In genomic region chr12:75722714-75723200, GRCh38 we compare ENCODE assay signal across 8 cellular contexts.
DNase-seq lines count a peak whose midpoint lies in the region; ATAC-seq and TF ChIP-seq lines count a peak whose summit lies in the region.

No MANE protein-coding gene starts in this region.

- DNase-seq in CD1c-positive myeloid dendritic cell (ENCODE audit: extremely low spot score) (peak; percentile 55), RWPE2 (ENCODE audit: low spot score) (no peak), astrocyte of the cerebellum (ENCODE audit: low read depth) (peak; percentile 92), inferior parietal cortex (ENCODE audit: extremely low spot score) (peak; percentile 88), retina (no peak)
- peak; percentile 31 for DNase-seq in stimulated activated CD4-positive, alpha-beta T cell treated with anti-CD3 and anti-CD28 coated beads, Interleukin-1b, Interleukin-23, amount 100 ng/mL, for 48 hours

- H3K27ac ChIP-seq in RWPE2 (ENCODE audit: poor library complexity, severe bottlenecking): peak overlapping the region; percentile 79

- in situ Hi-C loops in astrocyte of the cerebellum (cut with HindIII; ENCODE audit: low sequenced_read_pairs): no loop called here

- no peak overlapping the region for H3K4me3 ChIP-seq in RWPE2 (ENCODE audit: severe bottlenecking)
- H3K4me3 ChIP-seq in astrocyte of the cerebellum (ENCODE audit: low read depth, low read length): no peak overlapping the region

- H3K27me3 ChIP-seq in RWPE2 (ENCODE audit: insufficient read depth, poor library complexity, severe bottlenecking): no peaks in the 10 kb centered on the region

- no peak for TF ChIP-seq CTCF in RWPE2 (IDR thresholded peaks at IDR 0.05; ENCODE audit: poor library complexity, severe bottlenecking)
- TF ChIP-seq CTCF in astrocyte of the cerebellum (IDR thresholded peaks at IDR 0.05; ENCODE audit: low read depth, low read length, missing control alignments): no peak

- peaks cover 48% of the 10 kb centered on the region for H3K4me1 ChIP-seq in RWPE2 (ENCODE audit: insufficient read depth, poor library complexity, severe bottlenecking)

- ATAC-seq in GM19025 (IDR thresholded peaks at IDR 0.05; ENCODE audit: low read depth, unreplicated experiment) (peak; percentile 72), HG03432 (IDR thresholded peaks at IDR 0.05; ENCODE audit: unreplicated experiment) (peak; percentile 90), RWPE2 (ENCODE audit: low read depth) (0 out of 3 replicates have a peak, but pooled peaks have one; percentile 40)

- no peaks in the 10 kb centered on the region for H3K36me3 ChIP-seq in RWPE2 (ENCODE audit: low read depth)

- no peaks in the 10 kb centered on the region for H3K9me3 ChIP-seq in RWPE2 (ENCODE audit: severe bottlenecking)

Comparison
In these comparisons a context has a peak if more than half of its experiments do, and no peak if none do; other contexts are left out.
1. DNase-seq: peak in CD1c-positive myeloid dendritic cell (single experiment), astrocyte of the cerebellum (single experiment), inferior parietal cortex (single experiment) and stimulated activated CD4-positive, alpha-beta T cell treated with anti-CD3 and anti-CD28 coated beads, Interleukin-1b, Interleukin-23, amount 100 ng/mL, for 48 hours (single experiment); none in RWPE2 (single experiment) and retina (single experiment).
2. ATAC-seq: peak in every context shown above with its lines; median percentile 90 in HG03432; 72 in GM19025; 40 in RWPE2.